In genomic region chr12:55060470-55060869, GRCh38 we compare ENCODE assay signal across 11 cellular contexts. TPM values are rescaled to one million over a fixed set of nuclear protein-coding genes. Genes with fewer than 3 reads are reported as not detected.
A peak's percentile ranks its signal among the peaks of the same experiment; 100 is the strongest.
DNase-seq lines count a peak whose midpoint lies in the region; ATAC-seq and TF ChIP-seq lines count a peak whose summit lies in the region.
"Had no signal": no experiment of that assay in that cellular context is flagged by ENCODE, and none has a peak within 500 bp of the region (broad histone marks: within the 10 kb centered on the region; RNA-seq: fewer than 3 reads in every experiment).

No MANE protein-coding gene starts in this region.

- H3K36me3 Mint-ChIP-seq in mesothelial cell of epicardium: no peaks in the 10 kb centered on the region

- ATAC-seq in GM18858 (IDR thresholded peaks at IDR 0.05; ENCODE audit: unreplicated experiment): peak; percentile 98
- ATAC-seq in GM21576 (IDR thresholded peaks at IDR 0.05; ENCODE audit: unreplicated experiment): peak; percentile 100
- peak; percentile 41 for ATAC-seq in esophagus mucosa

- DNase-seq in HL-60 (ENCODE audit: low read depth in 1 of 2, low spot score in 1 of 2): peak; percentile 22 to 47
- DNase-seq in mesothelial cell of epicardium (ENCODE audit: low spot score in 2 of 2, unreplicated experiment in 2 of 2): no peak
- no peak for DNase-seq in COLO668 (lab: John Stamatoyannopoulos, UW; ENCODE audit: unreplicated experiment)
- no peak for DNase-seq in Peyer's patch
- no peak for DNase-seq in activated gamma-delta T cell (lab: John Stamatoyannopoulos, UW)

- H3K9me3 Mint-ChIP-seq in mesothelial cell of epicardium: no peaks in the 10 kb centered on the region

- H3K4me3 ChIP-seq in HL-60 (replicated peaks; ENCODE audit: insufficient read depth, low read length) (no peak overlapping the region), Peyer's patch (no peak overlapping the region)
- H3K4me3 ChIP-seq: adrenal gland, thoracic aorta had no signal

- H3K27me3 Mint-ChIP-seq in mesothelial cell of epicardium (ENCODE audit: low read depth): peaks cover 29% of the 10 kb centered on the region

- H3K27me3 ChIP-seq in HL-60 (ENCODE audit: insufficient read depth, poor library complexity, severe bottlenecking) (peaks cover 5% of the 10 kb centered on the region), Peyer's patch (no peaks in the 10 kb centered on the region)
- H3K27me3 ChIP-seq: adrenal gland had no signal

- TF ChIP-seq POLR2A in Peyer's patch (IDR thresholded peaks at IDR 0.05): no peak

- TF ChIP-seq CTCF in HL-60 (IDR thresholded peaks at IDR 0.05; ENCODE audit: insufficient read depth, low read length): no peak
- TF ChIP-seq CTCF in mesothelial cell of epicardium (IDR thresholded peaks at IDR 0.05; ENCODE audit: unreplicated experiment): no peak
- TF ChIP-seq CTCF in Peyer's patch (IDR thresholded peaks at IDR 0.05): no peak

- H3K4me3 Mint-ChIP-seq in mesothelial cell of epicardium: no peak overlapping the region

- H3K27ac ChIP-seq in HL-60 (replicated peaks): no peak overlapping the region
- H3K27ac ChIP-seq in Peyer's patch: no peak overlapping the region
- H3K27ac ChIP-seq: thoracic aorta had no signal

- no peak overlapping the region for H3K27ac Mint-ChIP-seq in mesothelial cell of epicardium

- H3K36me3 ChIP-seq in Peyer's patch: no peaks in the 10 kb centered on the region
- H3K36me3 ChIP-seq: adrenal gland, thoracic aorta had no signal

- peaks cover 3% of the 10 kb centered on the region for H3K4me1 Mint-ChIP-seq in mesothelial cell of epicardium

- H3K9me3 ChIP-seq in Peyer's patch: no peaks in the 10 kb centered on the region
- H3K9me3 ChIP-seq: adrenal gland, thoracic aorta had no signal

- H3K4me1 ChIP-seq in Peyer's patch: no peaks in the 10 kb centered on the region
- H3K4me1 ChIP-seq: adrenal gland had no signal

RNA-seq across cellular contexts. Expression of gene NEUROD4, which starts 40.7 kb away (rescaled TPM):
- not detected for total RNA-seq in esophagus mucosa
- not detected in 3 replicates for total RNA-seq in mesothelial cell of epicardium
- total RNA-seq in Peyer's patch: not detected
- total RNA-seq: lung microvascular endothelial cell, thoracic aorta had no signal

Comparison
In these comparisons a context has a peak if more than half of its experiments do, and no peak if none do; other contexts are left out.
1. ATAC-seq: peak in every context shown above with its lines; median percentile 100 in GM21576; 98 in GM18858; 41 in esophagus mucosa.
2. DNase-seq: peak in HL-60 (2 of 2); none in mesothelial cell of epicardium (0 of 2), COLO668 (single experiment), Peyer's patch (0 of 3) and activated gamma-delta T cell (single experiment).